13 cellular contexts compared by ENCODE assay signal in the genomic region with DNA sequence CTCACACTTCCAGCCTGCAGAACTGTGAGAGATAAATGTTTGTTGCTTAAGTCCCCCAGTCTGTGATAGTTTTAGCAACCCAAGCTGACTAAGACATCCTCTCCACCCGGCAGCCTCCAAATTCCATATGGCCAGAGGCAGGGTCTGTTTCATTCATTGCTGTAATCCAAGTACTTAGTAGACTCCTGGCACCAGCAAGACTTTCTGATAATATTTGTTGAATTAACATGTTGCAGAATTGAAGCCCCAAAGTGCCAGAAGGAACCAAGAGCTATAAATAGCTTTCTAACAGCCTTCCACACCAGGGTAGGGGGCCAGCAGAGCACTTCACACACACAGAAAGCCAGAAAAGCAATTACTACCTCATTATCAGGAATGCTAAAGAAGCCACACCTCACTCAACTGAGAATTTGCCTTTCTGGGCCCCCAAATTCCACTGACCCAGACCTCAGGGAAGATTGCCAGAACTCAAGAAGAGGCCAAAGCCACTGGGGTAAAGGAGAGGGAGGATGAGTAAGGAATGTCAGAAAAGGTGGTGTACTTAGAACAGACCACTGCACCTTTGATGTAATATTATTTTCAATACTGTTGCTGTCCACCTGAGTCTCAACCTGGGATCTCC. TPM values are rescaled to one million over a fixed set of nuclear protein-coding genes. Genes with fewer than 3 reads are reported as not detected.
DNase-seq lines count a peak whose midpoint lies in the region; ATAC-seq and TF ChIP-seq lines count a peak whose summit lies in the region.
"Had no signal": no experiment of that assay in that cellular context is flagged by ENCODE, and none has a peak within 500 bp of the region (broad histone marks: within the 10 kb centered on the region; RNA-seq: fewer than 3 reads in every experiment).

No MANE protein-coding gene starts in this region.

- H3K9me3 Mint-ChIP-seq in activated B cell treated with CpG ODN at 0.5 μM for 24 hours (no peaks in the 10 kb centered on the region), immature natural killer cell (no peaks in the 10 kb centered on the region)

- peak overlapping the region; percentile 48 for H3K9ac ChIP-seq in GM23248
- peak overlapping the region in 1 of 2 donors; percentile 6 for H3K9ac ChIP-seq in colonic mucosa (ENCODE audit: low read depth in 2 of 2, low read length in 2 of 2)

- TF ChIP-seq CTCF in activated B cell treated with CpG ODN at 0.5 μM for 24 hours (IDR thresholded peaks at IDR 0.05) (no peak), colonic mucosa (IDR thresholded peaks at IDR 0.05) (no peak)

- H2AFZ ChIP-seq in GM23248 = no peak overlapping the region

- no peaks in the 10 kb centered on the region for H3K9me2 ChIP-seq in GM23248 (ENCODE audit: insufficient read depth)

- H3K36me3 Mint-ChIP-seq in activated B cell treated with CpG ODN at 0.5 μM for 24 hours (ENCODE audit: low read depth) (peaks cover 17% of the 10 kb centered on the region), immature natural killer cell (peaks cover 0 to 25% (median 6%) of the 10 kb centered on the region in 3 donors)

- POLR2A ChIA-PET in activated B cell treated with CpG ODN at 0.5 μM for 24 hours (lab: Charles Lee) = no interaction called here

- in situ Hi-C loops in GM23248 (cut with MboI) = no loop called here

- no peak overlapping the region for H3K4me3 ChIP-seq in GM23248
- H3K4me3 ChIP-seq in skin epidermis = no peak overlapping the region
- H3K4me3 ChIP-seq in colonic mucosa = no peak overlapping the region

- WGBS in GM23248 (ENCODE audit: low coverage in 1 of 2, low lambda C conversion rate in 2 of 2, missing lambda C conversion rate in 2 of 2), 2 experiments = 0% methylated on average over 1 of the region's 1 CpG

- H3K4me1 ChIP-seq in GM23248 (ENCODE audit: insufficient read depth) (peaks cover 92% of the 10 kb centered on the region), colonic mucosa (peaks cover 14% of the 10 kb centered on the region)

- no peaks in the 10 kb centered on the region for H3K27me3 Mint-ChIP-seq in activated B cell treated with CpG ODN at 0.5 μM for 24 hours
- no peaks in the 10 kb centered on the region for H3K27me3 Mint-ChIP-seq in immature natural killer cell (ENCODE audit: low read depth in 3 of 3)

- H3K4me3 Mint-ChIP-seq in activated B cell treated with CpG ODN at 0.5 μM for 24 hours = no peak overlapping the region
- peak overlapping the region in 1 of 5 donors; percentile 13 for H3K4me3 Mint-ChIP-seq in immature natural killer cell

- no peaks in the 10 kb centered on the region for H3K9me3 ChIP-seq in GM23248 (ENCODE audit: low read depth)
- H3K9me3 ChIP-seq in colonic mucosa = no peaks in the 10 kb centered on the region

- H3K79me2 ChIP-seq in GM23248 (ENCODE audit: insufficient read depth) = peaks cover 69% of the 10 kb centered on the region

- H3K4me2 ChIP-seq in GM23248 (ENCODE audit: unreplicated experiment) = peak overlapping the region; percentile 41

- CTCF ChIA-PET in activated B cell treated with CpG ODN at 0.5 μM for 24 hours (lab: Charles Lee) = no interaction called here

- intact Hi-C loops in activated B cell treated with CpG ODN at 0.5 μM for 24 hours (cut with micrococcal nuclease) = no loop called here
- intact Hi-C loops in colonic mucosa (cut with DNase I) = no loop called here

- H3K27me3 ChIP-seq in GM23248 (replicated peaks; ENCODE audit: insufficient read depth) (no peaks in the 10 kb centered on the region), colonic mucosa (no peaks in the 10 kb centered on the region)

- H3K36me3 ChIP-seq in GM23248 (ENCODE audit: low read depth) (no peaks in the 10 kb centered on the region), colonic mucosa (no peaks in the 10 kb centered on the region)

- peak overlapping the region; percentile 48 for H3K27ac Mint-ChIP-seq in activated B cell treated with CpG ODN at 0.5 μM for 24 hours
- peak overlapping the region in 2 of 6 donors; percentile 34 to 39 for H3K27ac Mint-ChIP-seq in immature natural killer cell

- DNase-seq in GM23248 (peak; percentile 88), activated B cell treated with CpG ODN at 0.5 μM for 24 hours (no peak), fibroblast of the conjunctiva (ENCODE audit: low read depth) (peak; percentile 82), NCI-H2107 (lab: John Stamatoyannopoulos, UW) (no peak), immature natural killer cell (no peak), colonic mucosa (no peak)
- DNase-seq in stimulated activated CD4-positive, alpha-beta T cell treated with anti-CD3 and anti-CD28 coated beads, Interleukin-12 subunit alpha, Interleukin-12 subunit beta, amount 100 ng/mL, for 4 hours = no peak
- DNase-seq: amygdala; DMS53; foreskin melanocyte; NCI-H526; stimulated activated CD8-positive, alpha-beta memory T cell treated with anti-CD3 and anti-CD28 coated beads, Interleukin-4, amount 100 ng/mL, for 48 hours had no signal

- H3K4me1 Mint-ChIP-seq in activated B cell treated with CpG ODN at 0.5 μM for 24 hours = peaks cover 89% of the 10 kb centered on the region
- peaks cover 71 to 90% of the 10 kb centered on the region in 2 donors for H3K4me1 Mint-ChIP-seq in immature natural killer cell

- H3K27ac ChIP-seq in GM23248 (peak overlapping the region; percentile 92), skin epidermis (peak overlapping the region in 11 of 21 experiments; percentile 13 to 93 (median 68)), colonic mucosa (no peak overlapping the region)

- H3F3A ChIP-seq in GM23248 (ENCODE audit: insufficient read depth) = peaks cover 84% of the 10 kb centered on the region

- ATAC-seq in activated B cell treated with CpG ODN at 0.5 μM for 24 hours (ENCODE audit: low read depth) = no peak

- no peaks in the 10 kb centered on the region for H4K20me1 ChIP-seq in GM23248 (ENCODE audit: insufficient read depth)

RNA-seq across cellular contexts. Expression of a gene that starts 5.7 kb away (rescaled TPM):
- 8.6 and 11.1 TPM in 2 replicates for total RNA-seq in GM23248 (2014; rRNA removed; shearing (Covaris generic))
- polyA plus RNA-seq in GM23248 (2016; fragmentation: Nextera tagmentation; extraction: Ambion mirVana) (4.4 and 5.9 TPM in 2 replicates), immature natural killer cell (1 to 10 TPM; 5.7 to 9.9 (median 7.4) TPM)
- total RNA-seq in activated B cell treated with CpG ODN at 0.5 μM for 24 hours (11.7 and 14.0 TPM in 2 replicates), colonic mucosa (10 to 100 TPM in 1 of 2 donors, 1 to 10 TPM in 1; 9.5 to 14.0 TPM)

RNA-seq across cellular contexts. Expression of a gene that starts 31.7 kb away (rescaled TPM):
- total RNA-seq in GM23248 (2014; rRNA removed; shearing (Covaris generic)) = 31.3 and 40.0 TPM in 2 replicates
- polyA plus RNA-seq in GM23248 (2016; fragmentation: Nextera tagmentation; extraction: Ambion mirVana) (47.9 and 48.8 TPM in 2 replicates), immature natural killer cell (10 to 100 TPM; 20.3 to 27.2 (median 25.3) TPM)
- total RNA-seq in activated B cell treated with CpG ODN at 0.5 μM for 24 hours (22.7 and 24.4 TPM in 2 replicates), colonic mucosa (100 to 1,000 TPM in 1 of 2 donors, 10 to 100 TPM in 1; 42.5 to 103 TPM)

Comparison
In these comparisons a context has a peak if more than half of its experiments do, and no peak if none do; other contexts are left out.
1. DNase-seq: peak in GM23248 (single experiment) and fibroblast of the conjunctiva (single experiment); none in activated B cell treated with CpG ODN at 0.5 μM for 24 hours (single experiment), NCI-H2107 (single experiment), immature natural killer cell (0 of 3), colonic mucosa (single experiment) and stimulated activated CD4-positive, alpha-beta T cell treated with anti-CD3 and anti-CD28 coated beads, Interleukin-12 subunit alpha, Interleukin-12 subunit beta, amount 100 ng/mL, for 4 hours (single experiment).